In the genomic region with DNA sequence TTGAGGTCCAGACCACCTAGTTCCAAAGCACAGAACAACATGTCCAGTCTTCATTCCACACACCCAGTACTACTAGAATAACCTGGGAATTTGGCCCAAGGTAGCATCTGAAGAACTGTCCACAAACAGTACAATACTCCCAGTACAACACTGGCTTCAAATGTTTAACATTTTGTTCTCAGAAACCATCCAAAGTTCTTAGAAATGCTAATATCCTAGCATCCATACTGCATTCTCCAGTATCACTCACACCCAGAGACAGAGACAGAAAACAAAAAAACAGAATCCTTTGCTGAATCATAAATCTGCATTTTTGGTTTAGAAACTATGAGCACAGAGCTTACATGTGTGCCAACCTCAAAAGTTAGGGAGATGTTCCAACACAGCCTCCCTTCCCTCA, we compare ENCODE assay signal across 17 cellular contexts.
"Had no signal": no experiment of that assay in that cellular context is flagged by ENCODE, and none has a peak within 500 bp of the region (broad histone marks: within the 10 kb centered on the region; RNA-seq: fewer than 3 reads in every experiment).

No MANE protein-coding gene starts in this region.

- H3K4me3 ChIP-seq: left lung had no signal

- H3K27ac Mint-ChIP-seq: activated CD4-positive, alpha-beta memory T cell treated with anti-CD3 and anti-CD28 coated beads, Interleukin-2, amount 10 ng/mL, durations not matched to agents 7 days and 5 days; activated naive CD8-positive, alpha-beta T cell treated with anti-CD3 and anti-CD28 coated beads, Interleukin-2, amount 10 ng/mL, durations not matched to agents 7 days and 5 days; stimulated activated naive CD8-positive, alpha-beta T cell treated with anti-CD3 and anti-CD28 coated beads, Interleukin-15, Interleukin-2, amounts not matched to agents 100 ng/mL and 50 ng/mL, for 24 hours; T-helper 2 cell treated with Interferon-gamma antibody and Interleukin-4, amounts not matched to agents 5 μg/mL and 100 μg/mL, for 36 hours; type B pancreatic cell had no signal

- H3K36me3 Mint-ChIP-seq: activated CD8-positive, alpha-beta memory T cell treated with anti-CD3 and anti-CD28 coated beads, Interleukin-2, amount 10 ng/mL, durations not matched to agents 7 days and 5 days; type B pancreatic cell had no signal

- H3K9me3 Mint-ChIP-seq: activated CD4-positive, alpha-beta memory T cell treated with anti-CD3 and anti-CD28 coated beads, Interleukin-2, amount 10 ng/mL, durations not matched to agents 7 days and 5 days; activated naive CD8-positive, alpha-beta T cell treated with anti-CD3 and anti-CD28 coated beads, Interleukin-2, amount 10 ng/mL, durations not matched to agents 7 days and 5 days; stimulated activated naive CD8-positive, alpha-beta T cell treated with anti-CD3 and anti-CD28 coated beads, Interleukin-15, Interleukin-2, amounts not matched to agents 100 ng/mL and 50 ng/mL, for 24 hours; T-helper 2 cell treated with Interferon-gamma antibody and Interleukin-4, amounts not matched to agents 5 μg/mL and 100 μg/mL, for 36 hours; type B pancreatic cell had no signal

- H3K36me3 ChIP-seq: left lung had no signal

- H3K9me3 ChIP-seq: left lung, SK-N-SH had no signal

- H3K27me3 ChIP-seq: foreskin keratinocyte had no signal

- H3K27ac ChIP-seq: foreskin keratinocyte, left lung had no signal

- DNase-seq: activated CD4-positive, alpha-beta memory T cell treated with anti-CD3 and anti-CD28 coated beads, Interleukin-2, amount 10 ng/mL, durations not matched to agents 7 days and 5 days; activated CD4-positive, alpha-beta T cell treated with anti-CD3 and anti-CD28 coated beads for 48 hours; activated CD8-positive, alpha-beta memory T cell treated with anti-CD3 and anti-CD28 coated beads, Interleukin-2, amount 10 ng/mL, durations not matched to agents 7 days and 5 days; activated naive CD4-positive, alpha-beta T cell; activated naive CD8-positive, alpha-beta T cell treated with anti-CD3 and anti-CD28 coated beads, Interleukin-2, amount 10 ng/mL, durations not matched to agents 7 days and 5 days; aorta; effector CD4-positive, alpha-beta T cell; foreskin keratinocyte; kidney; left lung; mammary epithelial cell; occipital lobe; SK-N-SH; stimulated activated CD4-positive, alpha-beta T cell treated with anti-CD3 and anti-CD28 coated beads, Interleukin-2, amount 100 ng/mL, for 24 hours had no signal

- H3K27me3 Mint-ChIP-seq: activated CD4-positive, alpha-beta memory T cell treated with anti-CD3 and anti-CD28 coated beads, Interleukin-2, amount 10 ng/mL, durations not matched to agents 7 days and 5 days; activated CD8-positive, alpha-beta memory T cell treated with anti-CD3 and anti-CD28 coated beads, Interleukin-2, amount 10 ng/mL, durations not matched to agents 7 days and 5 days; activated naive CD8-positive, alpha-beta T cell treated with anti-CD3 and anti-CD28 coated beads, Interleukin-2, amount 10 ng/mL, durations not matched to agents 7 days and 5 days; stimulated activated naive CD8-positive, alpha-beta T cell treated with anti-CD3 and anti-CD28 coated beads, Interleukin-15, Interleukin-2, amounts not matched to agents 100 ng/mL and 50 ng/mL, for 24 hours had no signal

- H3K4me2 ChIP-seq: SK-N-SH had no signal

- H3K9ac ChIP-seq: SK-N-SH had no signal

- H3K4me1 Mint-ChIP-seq: activated CD8-positive, alpha-beta memory T cell treated with anti-CD3 and anti-CD28 coated beads, Interleukin-2, amount 10 ng/mL, durations not matched to agents 7 days and 5 days had no signal

- H3K4me1 ChIP-seq: left lung had no signal

- H3K4me3 Mint-ChIP-seq: activated CD4-positive, alpha-beta memory T cell treated with anti-CD3 and anti-CD28 coated beads, Interleukin-2, amount 10 ng/mL, durations not matched to agents 7 days and 5 days; activated CD8-positive, alpha-beta memory T cell treated with anti-CD3 and anti-CD28 coated beads, Interleukin-2, amount 10 ng/mL, durations not matched to agents 7 days and 5 days; activated naive CD8-positive, alpha-beta T cell treated with anti-CD3 and anti-CD28 coated beads, Interleukin-2, amount 10 ng/mL, durations not matched to agents 7 days and 5 days; stimulated activated naive CD8-positive, alpha-beta T cell treated with anti-CD3 and anti-CD28 coated beads, Interleukin-15, Interleukin-2, amounts not matched to agents 100 ng/mL and 50 ng/mL, for 24 hours; T-helper 2 cell treated with Interferon-gamma antibody and Interleukin-4, amounts not matched to agents 5 μg/mL and 100 μg/mL, for 36 hours; type B pancreatic cell had no signal

- ATAC-seq: activated CD8-positive, alpha-beta memory T cell treated with anti-CD3 and anti-CD28 coated beads, Interleukin-2, amount 10 ng/mL, durations not matched to agents 7 days and 5 days; foreskin keratinocyte; left lung had no signal
